In genomic region chr2:14632133-14632936, GRCh38 we compare ENCODE assay signal across 1 cellular context.
TF ChIP-seq lines count a peak whose summit lies in the region.

LRATD1 (plus strand) TSS chr2:14632717; CDS start chr2:14633980, 1,263 bp downstream.

TF ChIP-seq in HEK293, 187 proteins besides CTCF, POLR2A, EP300 and RAD21 (continued from another document):
- no peak for TF ChIP-seq SP7 (tag by site-specific recombination; IDR thresholded peaks at IDR 0.05)
- no peak for TF ChIP-seq ZNF19 (tag by site-specific recombination; IDR thresholded peaks at IDR 0.05; ENCODE audit: low read depth)
- TF ChIP-seq ZNF670 (tag by site-specific recombination; IDR thresholded peaks at IDR 0.05; ENCODE audit: low read depth): no peak
- no peak for TF ChIP-seq ZNF449 (tag by site-specific recombination; IDR thresholded peaks at IDR 0.05)
- TF ChIP-seq ZNF514 (tag by site-specific recombination; IDR thresholded peaks at IDR 0.05): no peak
- no peak for TF ChIP-seq ZNF791 (tag by site-specific recombination; IDR thresholded peaks at IDR 0.05)
- peak; percentile 92 for TF ChIP-seq PBX3 (CRISPR knock-in tag; IDR thresholded peaks at IDR 0.05)
- no peak for TF ChIP-seq ZNF777 (tag by site-specific recombination; IDR thresholded peaks at IDR 0.05; ENCODE audit: borderline replicate concordance)
- peak; percentile 42; the same call in 1 of the 2 replicates for TF ChIP-seq ZBTB17 (tag by site-specific recombination; IDR thresholded peaks at IDR 0.05)
- peak; percentile 30 for TF ChIP-seq ZBTB26 (tag by site-specific recombination; optimal IDR thresholded peaks at IDR 0.05)
- no peak for TF ChIP-seq ZNF571 (tag by site-specific recombination; IDR thresholded peaks at IDR 0.05)
- TF ChIP-seq ZNF146 (tag by site-specific recombination; IDR thresholded peaks at IDR 0.05): no peak
- TF ChIP-seq ZNF114 (tag by site-specific recombination; IDR thresholded peaks at IDR 0.05): no peak
- TF ChIP-seq TRIM28 (IDR thresholded peaks at IDR 0.05; ENCODE audit: borderline replicate concordance, low read length): no peak
TF ChIP-seq in HEK293: peak in this region for 5.
